In the genomic region with DNA sequence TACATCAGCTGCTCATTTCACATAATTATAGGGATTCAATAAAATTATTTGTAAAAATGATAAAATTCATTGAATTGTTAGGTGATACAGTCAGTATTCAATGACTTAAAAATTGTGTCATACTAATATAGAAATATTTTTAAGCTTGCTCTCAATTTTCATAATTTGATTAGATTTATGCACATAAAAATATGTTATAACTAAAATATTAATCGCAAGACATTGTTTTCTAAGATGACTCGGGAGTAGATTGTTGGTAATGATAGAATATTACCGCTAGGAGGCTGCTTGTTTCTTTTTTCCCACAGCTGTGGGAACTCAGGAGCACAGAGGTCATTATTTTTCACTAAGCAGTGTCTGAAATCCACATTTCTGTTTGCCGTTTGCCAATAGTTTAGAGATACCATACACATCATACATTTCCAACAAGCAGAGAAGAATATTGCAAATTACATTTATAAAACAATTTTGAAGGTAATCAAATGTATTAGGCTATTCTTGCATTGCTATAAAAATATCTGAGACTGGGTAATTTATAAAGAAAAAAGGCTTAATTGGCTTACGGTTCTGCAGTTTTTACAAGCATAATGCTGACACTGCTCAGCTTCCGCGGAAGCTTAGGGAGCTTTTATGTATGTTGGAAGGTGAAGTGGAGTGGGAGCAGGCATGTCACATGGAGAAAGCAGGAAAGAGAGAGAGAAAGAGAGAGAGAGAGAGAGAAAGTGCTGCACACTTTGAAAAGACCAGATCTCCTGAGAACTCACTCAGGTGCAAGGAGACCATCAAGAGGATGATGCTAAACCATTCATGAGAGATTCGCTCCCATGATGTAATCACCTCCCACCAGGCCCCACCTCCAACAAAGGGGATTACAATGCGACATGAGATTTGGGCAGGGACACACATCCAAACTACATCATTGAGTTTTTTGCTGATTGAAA, we compare ENCODE assay signal across 8 cellular contexts. TPM values are rescaled to one million over a fixed set of nuclear protein-coding genes. Genes with fewer than 3 reads are reported as not detected.
DNase-seq lines count a peak whose midpoint lies in the region; ATAC-seq and TF ChIP-seq lines count a peak whose summit lies in the region.

No MANE protein-coding gene starts in this region.

- in situ Hi-C loops in astrocyte of the spinal cord (cut with HindIII; ENCODE audit: low sequenced_read_pairs), result no loop called here

- no peaks in the 10 kb centered on the region for H3K27me3 Mint-ChIP-seq in naive B cell

- peaks cover 34 to 50% (median 34%) of the 10 kb centered on the region in 3 donors for H3K4me1 Mint-ChIP-seq in naive B cell

- TF ChIP-seq CTCF in AG10803 (conservative IDR thresholded peaks at IDR 0.05; ENCODE audit: low read length), result peak; percentile 51
- peak; percentile 52 for TF ChIP-seq CTCF in astrocyte of the spinal cord (IDR thresholded peaks at IDR 0.05; ENCODE audit: low read depth, low read length)
- no peak for TF ChIP-seq CTCF in omental fat pad (IDR thresholded peaks at IDR 0.05)

- peak overlapping the region in 5 of 8 donors; percentile 1 to 69 (median 43) for H3K4me3 Mint-ChIP-seq in naive B cell

- peaks cover 0 to 4% (median 0%) of the 10 kb centered on the region in 7 donors for H3K9me3 Mint-ChIP-seq in naive B cell

- peaks cover 18 to 32% of the 10 kb centered on the region in 2 donors for H3K36me3 Mint-ChIP-seq in naive B cell

- H3K27ac Mint-ChIP-seq in naive B cell, result peak overlapping the region; percentile 82 to 99 (median 88)

- peak; percentile 16 for DNase-seq in AG10803 (ENCODE audit: low read depth)
- DNase-seq in SK-N-DZ (ENCODE audit: low spot score), result peak; percentile 37
- peak; percentile 34 for DNase-seq in astrocyte of the spinal cord (ENCODE audit: low read depth, low spot score)
- peak; percentile 54 for DNase-seq in naive B cell
- no peak for DNase-seq in COLO668 (lab: John Stamatoyannopoulos, UW; ENCODE audit: unreplicated experiment)
- DNase-seq in D341Med (ENCODE audit: low spot score), result no peak
- no peak for DNase-seq in omental fat pad (ENCODE audit: low spot score)

- ATAC-seq in HG02610 (IDR thresholded peaks at IDR 0.05; ENCODE audit: unreplicated experiment), result peak; percentile 42
- peak; percentile 42 to 57 for ATAC-seq in naive B cell (ENCODE audit: low read depth in 2 of 2)
- ATAC-seq in omental fat pad (ENCODE audit: low FRiP score), result no peak

- H3K4me3 ChIP-seq in AG10803 (ENCODE audit: low read length) (no peak overlapping the region), astrocyte of the spinal cord (ENCODE audit: low read depth, low read length) (no peak overlapping the region)

RNA-seq across cellular contexts. Expression of a gene that starts 9.2 kb away (rescaled TPM):
- polyA plus RNA-seq in SK-N-DZ (2014; cell fraction: cytosol; rRNA removed), result not detected in 2 replicates
- not detected in 2 replicates for polyA plus RNA-seq in SK-N-DZ (2014; cell fraction: nucleus; rRNA removed)
- 1,000 to 10,000 TPM in 5 of 6 donors, 100 to 1,000 TPM in 1; 814 to 1,329 (median 1,116) TPM for polyA plus RNA-seq in naive B cell (ENCODE audit: low read depth in 6 of 6)
- 10 to 100 TPM; 10.0 to 36.3 (median 17.0) TPM for total RNA-seq in omental fat pad

RNA-seq across cellular contexts. Expression of a gene that starts 18.6 kb away (rescaled TPM):
- not detected in 2 replicates for polyA plus RNA-seq in SK-N-DZ (2014; cell fraction: cytosol; rRNA removed)
- not detected in 2 replicates for polyA plus RNA-seq in SK-N-DZ (2014; cell fraction: nucleus; rRNA removed)
- 10 to 100 TPM in 4 of 6 donors, 1 to 10 TPM in 2; 8.9 to 34.0 (median 11.5) TPM for polyA plus RNA-seq in naive B cell (ENCODE audit: low read depth in 6 of 6)
- total RNA-seq in omental fat pad, result 1 to 10 TPM in 1 of 4 donors, under 1 TPM in 1, not detected in 2; 0.84 to 2.2 TPM

Comparison
In these comparisons a context has a peak if more than half of its experiments do, and no peak if none do; other contexts are left out.
1. DNase-seq: peak in AG10803 (single experiment), SK-N-DZ (single experiment), astrocyte of the spinal cord (single experiment) and naive B cell (single experiment); none in COLO668 (single experiment), D341Med (single experiment) and omental fat pad (single experiment).
2. CTCF ChIP-seq: peak in AG10803 (single experiment) and astrocyte of the spinal cord (single experiment); none in omental fat pad (0 of 3).